ENCODE assay signal across 8 cellular contexts in the genomic region with DNA sequence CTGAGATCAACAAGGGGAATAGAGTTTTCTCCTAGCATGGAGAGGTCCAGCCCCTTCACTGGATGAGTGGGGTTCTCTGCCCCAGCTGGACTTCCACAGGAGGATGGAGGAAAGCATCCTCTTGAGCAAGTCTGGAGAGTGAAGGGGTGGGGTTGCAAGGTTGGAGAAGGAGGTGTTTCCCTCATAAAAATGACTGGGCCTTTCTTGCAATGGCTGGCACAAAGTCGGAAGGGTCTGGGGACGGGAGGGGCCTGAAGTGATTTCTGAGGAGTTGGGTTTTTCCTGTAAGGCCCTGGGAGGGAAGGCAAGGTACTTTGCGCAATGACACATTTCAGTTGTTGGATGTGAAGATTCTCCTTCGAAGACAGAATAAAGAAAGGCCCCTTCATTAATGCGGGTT. TPM values are rescaled to one million over a fixed set of nuclear protein-coding genes. Genes with fewer than 3 reads are reported as not detected.
DNase-seq lines count a peak whose midpoint lies in the region; ATAC-seq and TF ChIP-seq lines count a peak whose summit lies in the region.

No MANE protein-coding gene starts in this region.

- H2AFZ ChIP-seq in trophoblast cell (ENCODE audit: insufficient read depth, low read length, poor library complexity): peak overlapping the region; percentile 95

- H3K14ac ChIP-seq in trophoblast cell (ENCODE audit: low read length): no peak overlapping the region

- H3K27ac Mint-ChIP-seq in CD8-positive, alpha-beta memory T cell: peak overlapping the region; percentile 9 to 93 (median 65)
- no peak overlapping the region for H3K27ac Mint-ChIP-seq in activated CD4-positive, alpha-beta memory T cell treated with anti-CD3 and anti-CD28 coated beads for 36 hours

- H4K91ac ChIP-seq in trophoblast cell (ENCODE audit: low read depth, low read length): no peak overlapping the region

- H3K27ac ChIP-seq in CD8-positive, alpha-beta memory T cell (ENCODE audit: low read depth, low read length): no peak overlapping the region
- H3K27ac ChIP-seq in gastroesophageal sphincter (peak overlapping the region; percentile 83 to 96 (median 92)), trophoblast cell (ENCODE audit: low read depth, low read length) (no peak overlapping the region)

- no peak overlapping the region for H3K9ac ChIP-seq in trophoblast cell (ENCODE audit: low read length)

- POLR2A ChIA-PET in CD8-positive, alpha-beta memory T cell (lab: Charles Lee): no interaction called here
- POLR2A ChIA-PET in activated CD4-positive, alpha-beta memory T cell treated with anti-CD3 and anti-CD28 coated beads for 36 hours (lab: Charles Lee): no interaction called here

- DNase-seq in CD8-positive, alpha-beta memory T cell: no peak
- no peak for DNase-seq in activated CD4-positive, alpha-beta memory T cell treated with anti-CD3 and anti-CD28 coated beads for 36 hours
- peak in 1 of 2 donors; percentile 9 for DNase-seq in trophoblast cell
- DNase-seq in activated effector memory CD4-positive, alpha-beta T cell treated with Interleukin-2 at 50 U/mL for 16 hours: no peak
- no peak for DNase-seq in epidermal melanocyte (ENCODE audit: insufficient read length, low spot score)

- H3K23ac ChIP-seq in trophoblast cell (ENCODE audit: low read length): no peak overlapping the region

- H3K27me3 Mint-ChIP-seq in CD8-positive, alpha-beta memory T cell: peaks cover 42 to 54% of the 10 kb centered on the region in 2 donors
- H3K27me3 Mint-ChIP-seq in activated CD4-positive, alpha-beta memory T cell treated with anti-CD3 and anti-CD28 coated beads for 36 hours: peaks cover 26% of the 10 kb centered on the region

- peak; percentile 28 for ATAC-seq in gastroesophageal sphincter
- ATAC-seq in GM19035 (IDR thresholded peaks at IDR 0.05; ENCODE audit: unreplicated experiment): no peak
- no peak for ATAC-seq in HG02938 (IDR thresholded peaks at IDR 0.05; ENCODE audit: unreplicated experiment)

- no peak for TF ChIP-seq CTCF in gastroesophageal sphincter (IDR thresholded peaks at IDR 0.05)

- peaks cover 14% of the 10 kb centered on the region for H3K4me1 ChIP-seq in CD8-positive, alpha-beta memory T cell (ENCODE audit: insufficient read depth, low read length)
- H3K4me1 ChIP-seq in gastroesophageal sphincter (peaks cover 0 to 54% (median 0%) of the 10 kb centered on the region in 3 donors), trophoblast cell (ENCODE audit: control insufficient read depth in 1 of 2, insufficient read depth in 2 of 2, low read length in 2 of 2) (peaks cover 2 to 6% of the 10 kb centered on the region in 2 experiments)

- H3K4ac ChIP-seq in trophoblast cell (ENCODE audit: low read depth, low read length): no peak overlapping the region

- TF ChIP-seq EP300 in gastroesophageal sphincter (IDR thresholded peaks at IDR 0.05): no peak

- no peak overlapping the region for H4K8ac ChIP-seq in trophoblast cell (ENCODE audit: low read depth, low read length)

- H3K9me3 Mint-ChIP-seq in CD8-positive, alpha-beta memory T cell: peaks cover 0 to 18% (median 10%) of the 10 kb centered on the region in 5 donors
- peaks cover 3% of the 10 kb centered on the region for H3K9me3 Mint-ChIP-seq in activated CD4-positive, alpha-beta memory T cell treated with anti-CD3 and anti-CD28 coated beads for 36 hours

- intact Hi-C loops in activated CD4-positive, alpha-beta memory T cell treated with anti-CD3 and anti-CD28 coated beads for 36 hours (cut with micrococcal nuclease): no loop called here

- peaks cover 0 to under 1% (median 0%) of the 10 kb centered on the region in 3 donors for H3K36me3 Mint-ChIP-seq in CD8-positive, alpha-beta memory T cell
- H3K36me3 Mint-ChIP-seq in activated CD4-positive, alpha-beta memory T cell treated with anti-CD3 and anti-CD28 coated beads for 36 hours: no peaks in the 10 kb centered on the region

- H3K4me3 Mint-ChIP-seq in CD8-positive, alpha-beta memory T cell: peak overlapping the region; percentile 67 to 86 (median 83)
- peak overlapping the region; percentile 82 for H3K4me3 Mint-ChIP-seq in activated CD4-positive, alpha-beta memory T cell treated with anti-CD3 and anti-CD28 coated beads for 36 hours

- H3K4me1 Mint-ChIP-seq in CD8-positive, alpha-beta memory T cell: peaks cover 26 to 31% (median 30%) of the 10 kb centered on the region in 3 donors
- peaks cover 27% of the 10 kb centered on the region for H3K4me1 Mint-ChIP-seq in activated CD4-positive, alpha-beta memory T cell treated with anti-CD3 and anti-CD28 coated beads for 36 hours (ENCODE audit: low read depth)

- no peaks in the 10 kb centered on the region for H3K9me3 ChIP-seq in CD8-positive, alpha-beta memory T cell (ENCODE audit: low read length)
- no peaks in the 10 kb centered on the region for H3K9me3 ChIP-seq in gastroesophageal sphincter
- peaks cover 4% of the 10 kb centered on the region for H3K9me3 ChIP-seq in trophoblast cell (ENCODE audit: insufficient read depth, low read depth, low read length)

- peak overlapping the region; percentile 67 for H3K4me3 ChIP-seq in CD8-positive, alpha-beta memory T cell (ENCODE audit: low read length)
- H3K4me3 ChIP-seq in gastroesophageal sphincter: peak overlapping the region; percentile 83 to 95
- no peak overlapping the region for H3K4me3 ChIP-seq in trophoblast cell (ENCODE audit: low read depth, low read length)

- H2AK5ac ChIP-seq in trophoblast cell (ENCODE audit: low read length): no peak overlapping the region

- CTCF ChIA-PET in CD8-positive, alpha-beta memory T cell (lab: Charles Lee): no interaction called here
- CTCF ChIA-PET in activated CD4-positive, alpha-beta memory T cell treated with anti-CD3 and anti-CD28 coated beads for 36 hours (lab: Charles Lee): interaction anchor here (1.3 kb wide), 1 partner anchor 206 kb away, joined by 3 read pairs; no protein-coding TSS in a partner anchor

- H3K79me2 ChIP-seq in trophoblast cell (ENCODE audit: control insufficient read depth, insufficient read depth, low read length, poor library complexity): no peaks in the 10 kb centered on the region

- 26% methylated on average over 5 of the region's 5 CpGs; no CpG with 5 or more reads in 1 of the 2 donors for WGBS in gastroesophageal sphincter (ENCODE audit: low coverage in 1 of 2), 2 donors
- WGBS in trophoblast cell (ENCODE audit: extremely low coverage, insufficient coverage, insufficient read length): no CpG with 5 or more reads among the region's 5 CpGs

- no peaks in the 10 kb centered on the region for H3K36me3 ChIP-seq in CD8-positive, alpha-beta memory T cell (ENCODE audit: insufficient read depth, low read length)
- H3K36me3 ChIP-seq in gastroesophageal sphincter (no peaks in the 10 kb centered on the region), trophoblast cell (ENCODE audit: control insufficient read depth in 1 of 2, insufficient read depth in 2 of 2, low read length in 2 of 2) (no peaks in the 10 kb centered on the region)

- H4K12ac ChIP-seq in trophoblast cell (ENCODE audit: low read depth, low read length): no peak overlapping the region

- H2BK5ac ChIP-seq in trophoblast cell (ENCODE audit: low read depth, low read length, poor library complexity): no peak overlapping the region

- no peak overlapping the region for H2BK12ac ChIP-seq in trophoblast cell (ENCODE audit: low read length)

- no peaks in the 10 kb centered on the region for H3K27me3 ChIP-seq in CD8-positive, alpha-beta memory T cell (ENCODE audit: insufficient read depth, low read length, poor library complexity, severe bottlenecking)
- H3K27me3 ChIP-seq in gastroesophageal sphincter (no peaks in the 10 kb centered on the region), trophoblast cell (ENCODE audit: insufficient read depth, low read length) (no peaks in the 10 kb centered on the region)

- TF ChIP-seq POLR2A in gastroesophageal sphincter (IDR thresholded peaks at IDR 0.05): no peak

- H3K79me1 ChIP-seq in trophoblast cell (ENCODE audit: low read length): no peaks in the 10 kb centered on the region

- peak overlapping the region; percentile 68 for H3K4me2 ChIP-seq in trophoblast cell (ENCODE audit: low read length)

- no peak overlapping the region for H2BK120ac ChIP-seq in trophoblast cell (ENCODE audit: insufficient read depth, low read length, poor library complexity)

- no peak overlapping the region for H3K18ac ChIP-seq in trophoblast cell (ENCODE audit: low read length)

RNA-seq across cellular contexts. Expression of a gene that starts 0.9 kb away (rescaled TPM):
- under 1 TPM; 0.35 to 0.72 TPM for total RNA-seq in CD8-positive, alpha-beta memory T cell
- 1.6 TPM for polyA plus RNA-seq in CD8-positive, alpha-beta memory T cell
- total RNA-seq in activated CD4-positive, alpha-beta memory T cell treated with anti-CD3 and anti-CD28 coated beads for 36 hours: 1 to 10 TPM; 1.8 to 1.9 TPM
- total RNA-seq in gastroesophageal sphincter: 10 to 100 TPM; 16.3 to 31.9 (median 16.4) TPM
- polyA plus RNA-seq in trophoblast cell (2013): 1.7 and 1.8 TPM in 2 replicates

Comparison
In these comparisons a context has a peak if more than half of its experiments do, and no peak if none do; other contexts are left out.
1. H3K27ac ChIP-seq: peak in gastroesophageal sphincter (4 of 4); none in CD8-positive, alpha-beta memory T cell (single experiment) and trophoblast cell (single experiment).
2. RNA of a gene that starts 0.9 kb away (total RNA-seq): 16.3 to 31.9 TPM in gastroesophageal sphincter; 1.8 to 1.9 TPM in activated CD4-positive, alpha-beta memory T cell treated with anti-CD3 and anti-CD28 coated beads for 36 hours and 0.35 to 0.72 TPM in CD8-positive, alpha-beta memory T cell; every median in the first group is over 4 times any median in the second.